ENCODE assay signal across 1 cellular context in the genomic region with DNA sequence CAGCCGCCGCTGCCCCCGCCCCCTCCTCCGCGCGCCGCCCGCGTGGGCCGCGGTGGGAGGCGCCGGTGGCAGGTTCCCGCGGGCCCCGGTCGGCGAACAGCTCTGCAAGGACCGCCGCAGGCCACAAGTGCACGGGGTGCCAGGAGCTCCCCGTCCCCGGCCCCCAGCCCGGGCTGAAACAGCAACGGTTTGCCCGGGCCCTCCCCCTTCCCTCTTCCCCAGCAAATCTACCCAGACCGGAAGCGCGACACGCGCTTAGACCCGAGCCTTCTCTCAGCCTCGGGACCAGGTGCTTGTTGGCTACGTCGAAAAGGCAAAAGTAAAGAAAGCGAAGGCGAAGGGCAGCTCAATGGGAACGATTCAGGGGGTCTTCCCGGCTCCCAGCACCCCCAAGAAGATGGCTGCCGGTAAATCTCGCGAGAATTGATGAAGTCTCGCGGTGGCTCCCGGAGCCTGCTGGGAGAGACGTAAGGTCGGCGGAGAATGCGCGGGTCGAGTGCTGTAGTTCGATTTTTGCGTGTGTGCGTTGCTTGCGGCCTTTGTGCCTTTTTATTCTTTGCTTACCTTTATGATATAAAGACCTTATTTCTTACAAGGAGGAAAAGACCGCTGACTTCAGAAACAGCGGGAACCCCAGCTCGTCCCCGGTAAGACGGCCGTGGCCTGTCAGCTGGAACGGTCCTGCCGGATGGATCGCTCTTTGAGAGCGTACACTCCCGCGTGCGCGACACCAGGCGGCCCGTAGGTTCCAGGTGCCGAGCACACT.
TF ChIP-seq lines count a peak whose summit lies in the region.

RBM26 (minus strand) TSS at position 425 of the 766 bp plus-strand sequence. CDS start 481 bp downstream, outside the sequence.

TF ChIP-seq in K562, 482 proteins besides CTCF, POLR2A, EP300 and RAD21 (continued from another document and continues in another):
- TF ChIP-seq, protein P1, sequence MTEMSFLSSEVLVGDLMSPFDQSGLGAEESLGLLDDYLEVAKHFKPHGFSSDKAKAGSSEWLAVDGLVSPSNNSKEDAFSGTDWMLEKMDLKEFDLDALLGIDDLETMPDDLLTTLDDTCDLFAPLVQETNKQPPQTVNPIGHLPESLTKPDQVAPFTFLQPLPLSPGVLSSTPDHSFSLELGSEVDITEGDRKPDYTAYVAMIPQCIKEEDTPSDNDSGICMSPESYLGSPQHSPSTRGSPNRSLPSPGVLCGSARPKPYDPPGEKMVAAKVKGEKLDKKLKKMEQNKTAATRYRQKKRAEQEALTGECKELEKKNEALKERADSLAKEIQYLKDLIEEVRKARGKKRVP (CRISPR knock-in tag; IDR thresholded peaks at IDR 0.05), result no peak
- TF ChIP-seq KAT2B (IDR thresholded peaks at IDR 0.05; ENCODE audit: low read depth, low read length) (no peak), NUFIP1 (IDR thresholded peaks at IDR 0.05; ENCODE audit: partially characterized antibody) (no peak), ZSCAN32 (CRISPR knock-in tag; IDR thresholded peaks at IDR 0.05) (no peak), RBM14 (IDR thresholded peaks at IDR 0.05; ENCODE audit: borderline replicate concordance, insufficient read depth, low read depth, low read length) (no peak), SIN3A (IDR thresholded peaks at IDR 0.05; ENCODE audit: borderline replicate concordance in 2 of 2, control insufficient read depth in 1 of 2, low read depth in 2 of 2, low read length in 2 of 2) (peak; percentile 37 to 49; a peak in 1 of 4 replicates), NRF1 (conservative IDR thresholded peaks at IDR 0.05 in 1 of 2, IDR thresholded peaks at IDR 0.05 in 1 of 2) (peak; percentile 79 to 83), C11orf30 (IDR thresholded peaks at IDR 0.05; ENCODE audit: low read depth) (peak; percentile 39; the same call in 1 of the 2 replicates), HMGXB4 (CRISPR knock-in tag; IDR thresholded peaks at IDR 0.05) (no peak), ZBTB7A (IDR thresholded peaks at IDR 0.05; ENCODE audit: borderline replicate concordance, control insufficient read depth, low read depth, low read length) (peak; percentile 92), PHF8 (IDR thresholded peaks at IDR 0.05; ENCODE audit: borderline replicate concordance, low read length) (peak; percentile 79), DIDO1 (tag; IDR thresholded peaks at IDR 0.05; ENCODE audit: low read depth) (peak; percentile 66; the same call in 1 of the 2 replicates), KAT7 (CRISPR knock-in tag; IDR thresholded peaks at IDR 0.05; ENCODE audit: borderline replicate concordance) (no peak), BRD4 (IDR thresholded peaks at IDR 0.05) (no peak; the same call in 1 of the 2 replicates), HEY1 (CRISPR knock-in tag; IDR thresholded peaks at IDR 0.05; ENCODE audit: borderline replicate concordance) (no peak), FOXJ2 (tag; IDR thresholded peaks at IDR 0.05) (peak; percentile 67; the same call in 1 of the 2 replicates), HNRNPUL1 (IDR thresholded peaks at IDR 0.05; ENCODE audit: low read length) (no peak), LARP7 (IDR thresholded peaks at IDR 0.05) (no peak), NFE2L1 (tag; IDR thresholded peaks at IDR 0.05; ENCODE audit: borderline replicate concordance, low read depth) (no peak), TFE3 (CRISPR knock-in tag; IDR thresholded peaks at IDR 0.05) (no peak), ZNF444 (CRISPR knock-in tag; IDR thresholded peaks at IDR 0.05) (no peak), ZBED1 (IDR thresholded peaks at IDR 0.05) (no peak), ZNF263 (CRISPR knock-in tag; IDR thresholded peaks at IDR 0.05; ENCODE audit: borderline replicate concordance) (no peak), ERF (CRISPR knock-in tag; IDR thresholded peaks at IDR 0.05) (no peak), NR0B1 (IDR thresholded peaks at IDR 0.05; ENCODE audit: partially characterized antibody) (no peak), ARID1B (IDR thresholded peaks at IDR 0.05) (no peak), SPI1 (IDR thresholded peaks at IDR 0.05; ENCODE audit: borderline replicate concordance, low read depth, low read length) (0 out of 2 replicates have a peak, but pooled peaks have one; percentile 7), TARDBP (IDR thresholded peaks at IDR 0.05) (no peak), ETV1 (tag; conservative IDR thresholded peaks at IDR 0.05; ENCODE audit: low read depth) (0 out of 2 replicates have a peak, but pooled peaks have one; percentile 29), TRIM24 (IDR thresholded peaks at IDR 0.05) (no peak), SP1 (CRISPR knock-in tag; IDR thresholded peaks at IDR 0.05) (0 out of 2 replicates have a peak, but pooled peaks have one; percentile 13), FOXK1 (CRISPR knock-in tag; IDR thresholded peaks at IDR 0.05; ENCODE audit: borderline replicate concordance) (peak; percentile 59; the same call in 1 of the 2 replicates), DPF2 (IDR thresholded peaks at IDR 0.05) (no peak), SMARCE1 (IDR thresholded peaks at IDR 0.05) (no peak), ZNF696 (CRISPR knock-in tag; conservative IDR thresholded peaks at IDR 0.05) (no peak), ZBTB12 (CRISPR knock-in tag; IDR thresholded peaks at IDR 0.05) (no peak), RAD51 (IDR thresholded peaks at IDR 0.05; ENCODE audit: borderline replicate concordance, low read depth) (no peak), NR4A1 (CRISPR knock-in tag; IDR thresholded peaks at IDR 0.05) (no peak), NR4A1 (tag; IDR thresholded peaks at IDR 0.05) (peak; percentile 31; the same call in 1 of the 2 replicates), RBM34 (IDR thresholded peaks at IDR 0.05; ENCODE audit: borderline replicate concordance, insufficient read depth, low read length) (no peak)
- TF ChIP-seq, protein P2, sequence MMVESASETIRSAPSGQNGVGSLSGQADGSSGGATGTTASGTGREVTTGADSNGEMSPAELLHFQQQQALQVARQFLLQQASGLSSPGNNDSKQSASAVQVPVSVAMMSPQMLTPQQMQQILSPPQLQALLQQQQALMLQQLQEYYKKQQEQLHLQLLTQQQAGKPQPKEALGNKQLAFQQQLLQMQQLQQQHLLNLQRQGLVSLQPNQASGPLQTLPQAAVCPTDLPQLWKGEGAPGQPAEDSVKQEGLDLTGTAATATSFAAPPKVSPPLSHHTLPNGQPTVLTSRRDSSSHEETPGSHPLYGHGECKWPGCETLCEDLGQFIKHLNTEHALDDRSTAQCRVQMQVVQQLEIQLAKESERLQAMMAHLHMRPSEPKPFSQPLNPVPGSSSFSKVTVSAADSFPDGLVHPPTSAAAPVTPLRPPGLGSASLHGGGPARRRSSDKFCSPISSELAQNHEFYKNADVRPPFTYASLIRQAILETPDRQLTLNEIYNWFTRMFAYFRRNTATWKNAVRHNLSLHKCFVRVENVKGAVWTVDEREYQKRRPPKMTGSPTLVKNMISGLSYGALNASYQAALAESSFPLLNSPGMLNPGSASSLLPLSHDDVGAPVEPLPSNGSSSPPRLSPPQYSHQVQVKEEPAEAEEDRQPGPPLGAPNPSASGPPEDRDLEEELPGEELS (CRISPR knock-in tag; IDR thresholded peaks at IDR 0.05; ENCODE audit: borderline replicate concordance), result no peak
- TF ChIP-seq, protein P3, sequence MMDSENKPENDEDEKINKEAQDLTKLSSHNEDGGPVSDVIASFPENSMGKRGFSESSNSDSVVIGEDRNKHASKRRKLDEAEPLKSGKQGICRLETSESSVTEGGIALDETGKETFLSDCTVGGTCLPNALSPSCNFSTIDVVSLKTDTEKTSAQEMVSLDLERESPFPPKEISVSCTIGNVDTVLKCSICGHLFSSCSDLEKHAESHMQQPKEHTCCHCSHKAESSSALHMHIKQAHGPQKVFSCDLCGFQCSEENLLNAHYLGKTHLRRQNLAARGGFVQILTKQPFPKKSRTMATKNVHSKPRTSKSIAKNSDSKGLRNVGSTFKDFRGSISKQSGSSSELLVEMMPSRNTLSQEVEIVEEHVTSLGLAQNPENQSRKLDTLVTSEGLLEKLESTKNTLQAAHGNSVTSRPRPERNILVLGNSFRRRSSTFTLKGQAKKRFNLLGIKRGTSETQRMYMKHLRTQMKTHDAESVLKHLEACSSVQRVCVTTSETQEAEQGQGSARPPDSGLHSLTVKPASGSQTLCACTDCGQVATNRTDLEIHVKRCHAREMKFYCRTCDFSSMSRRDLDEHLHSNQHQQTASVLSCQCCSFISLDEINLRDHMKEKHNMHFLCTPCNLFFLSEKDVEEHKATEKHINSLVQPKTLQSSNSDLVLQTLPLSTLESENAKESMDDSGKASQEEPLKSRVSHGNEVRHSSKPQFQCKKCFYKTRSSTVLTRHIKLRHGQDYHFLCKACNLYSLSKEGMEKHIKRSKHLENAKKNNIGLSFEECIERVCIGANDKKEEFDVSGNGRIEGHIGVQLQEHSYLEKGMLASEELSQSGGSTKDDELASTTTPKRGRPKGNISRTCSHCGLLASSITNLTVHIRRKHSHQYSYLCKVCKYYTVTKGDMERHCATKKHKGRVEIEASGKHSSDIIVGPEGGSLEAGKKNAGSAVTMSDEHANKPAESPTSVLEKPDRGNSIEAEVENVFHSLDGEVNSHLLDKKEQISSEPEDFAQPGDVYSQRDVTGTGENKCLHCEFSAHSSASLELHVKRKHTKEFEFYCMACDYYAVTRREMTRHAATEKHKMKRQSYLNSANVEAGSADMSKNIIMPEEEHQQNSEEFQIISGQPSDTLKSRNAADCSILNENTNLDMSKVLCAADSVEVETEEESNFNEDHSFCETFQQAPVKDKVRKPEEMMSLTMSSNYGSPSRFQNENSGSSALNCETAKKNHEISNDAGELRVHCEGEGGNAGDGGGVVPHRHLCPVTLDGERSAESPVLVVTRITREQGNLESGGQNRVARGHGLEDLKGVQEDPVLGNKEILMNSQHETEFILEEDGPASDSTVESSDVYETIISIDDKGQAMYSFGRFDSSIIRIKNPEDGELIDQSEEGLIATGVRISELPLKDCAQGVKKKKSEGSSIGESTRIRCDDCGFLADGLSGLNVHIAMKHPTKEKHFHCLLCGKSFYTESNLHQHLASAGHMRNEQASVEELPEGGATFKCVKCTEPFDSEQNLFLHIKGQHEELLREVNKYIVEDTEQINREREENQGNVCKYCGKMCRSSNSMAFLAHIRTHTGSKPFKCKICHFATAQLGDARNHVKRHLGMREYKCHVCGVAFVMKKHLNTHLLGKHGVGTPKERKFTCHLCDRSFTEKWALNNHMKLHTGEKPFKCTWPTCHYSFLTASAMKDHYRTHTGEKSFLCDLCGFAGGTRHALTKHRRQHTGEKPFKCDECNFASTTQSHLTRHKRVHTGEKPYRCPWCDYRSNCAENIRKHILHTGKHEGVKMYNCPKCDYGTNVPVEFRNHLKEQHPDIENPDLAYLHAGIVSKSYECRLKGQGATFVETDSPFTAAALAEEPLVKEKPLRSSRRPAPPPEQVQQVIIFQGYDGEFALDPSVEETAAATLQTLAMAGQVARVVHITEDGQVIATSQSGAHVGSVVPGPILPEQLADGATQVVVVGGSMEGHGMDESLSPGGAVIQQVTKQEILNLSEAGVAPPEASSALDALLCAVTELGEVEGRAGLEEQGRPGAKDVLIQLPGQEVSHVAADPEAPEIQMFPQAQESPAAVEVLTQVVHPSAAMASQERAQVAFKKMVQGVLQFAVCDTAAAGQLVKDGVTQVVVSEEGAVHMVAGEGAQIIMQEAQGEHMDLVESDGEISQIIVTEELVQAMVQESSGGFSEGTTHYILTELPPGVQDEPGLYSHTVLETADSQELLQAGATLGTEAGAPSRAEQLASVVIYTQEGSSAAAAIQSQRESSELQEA (IDR thresholded peaks at IDR 0.05; ENCODE audit: low read depth), result no peak
